10 cellular contexts compared by ENCODE assay signal in the genomic region with DNA sequence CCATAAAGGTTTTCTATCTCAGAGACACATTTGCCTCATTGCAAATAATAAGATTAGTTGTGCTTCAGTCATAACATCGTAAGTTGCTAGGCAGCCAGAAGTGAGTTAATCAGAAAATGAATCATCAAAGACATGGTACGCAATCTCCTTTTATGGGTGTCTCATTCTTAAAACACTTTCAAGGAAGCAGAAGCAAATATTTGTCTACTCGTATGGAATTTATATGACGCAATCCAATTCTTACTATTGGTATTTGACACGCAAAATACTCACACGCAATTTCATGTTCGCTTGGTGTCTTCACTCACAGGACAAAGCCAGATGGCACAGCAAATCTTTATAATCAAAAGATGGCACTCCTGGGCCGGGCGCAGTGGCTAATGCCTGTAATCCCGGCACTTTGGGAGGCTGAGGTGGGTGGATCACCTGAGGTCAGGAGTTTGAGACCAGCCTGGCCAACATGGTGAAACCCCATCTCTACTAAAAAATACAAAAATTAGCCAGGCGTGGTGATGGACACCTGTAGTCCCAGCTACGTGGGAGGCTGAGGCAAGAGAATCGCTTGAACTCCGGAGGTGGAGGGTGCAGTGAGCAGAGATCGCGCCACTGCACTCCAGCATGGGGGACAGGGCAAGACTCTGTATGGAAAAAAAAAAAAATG. TPM values are rescaled to one million over a fixed set of nuclear protein-coding genes. Genes with fewer than 3 reads are reported as not detected.
DNase-seq lines count a peak whose midpoint lies in the region; ATAC-seq and TF ChIP-seq lines count a peak whose summit lies in the region.
"Had no signal": no experiment of that assay in that cellular context is flagged by ENCODE, and none has a peak within 500 bp of the region (broad histone marks: within the 10 kb centered on the region; RNA-seq: fewer than 3 reads in every experiment).

No MANE protein-coding gene starts in this region.

- peaks cover 18% of the 10 kb centered on the region for H3K4me1 ChIP-seq in hepatocyte (ENCODE audit: insufficient read depth)

- H4K20me1 ChIP-seq in hepatocyte (ENCODE audit: insufficient read depth, poor library complexity, severe bottlenecking) = no peaks in the 10 kb centered on the region

- no peaks in the 10 kb centered on the region for H3K27me3 ChIP-seq in hepatocyte
- H3K27me3 ChIP-seq: heart left ventricle had no signal

- no peaks in the 10 kb centered on the region for H3K9me2 ChIP-seq in hepatocyte (replicated peaks; ENCODE audit: insufficient read depth)

- no peaks in the 10 kb centered on the region for H3K36me3 ChIP-seq in hepatocyte (replicated peaks; ENCODE audit: insufficient read depth, low read depth)
- H3K36me3 ChIP-seq: heart left ventricle had no signal

- no peak overlapping the region for H2AFZ ChIP-seq in hepatocyte

- H3K9me3 ChIP-seq in hepatocyte (ENCODE audit: low read depth) = no peaks in the 10 kb centered on the region
- H3K9me3 ChIP-seq: heart left ventricle had no signal

- peak; percentile 99 for DNase-seq in AG10803 (ENCODE audit: low read depth)
- DNase-seq in HPDE6-E6E7 (ENCODE audit: extremely low spot score) = peak; percentile 81
- peak; percentile 32 to 47 for DNase-seq in activated CD4-positive, alpha-beta T cell treated with anti-CD3 and anti-CD28 coated beads, Interleukin-2, amount 50 U/mL, for 48 hours
- peak; percentile 81 for DNase-seq in hepatocyte (ENCODE audit: low spot score)
- DNase-seq: heart left ventricle had no signal

- TF ChIP-seq CTCF in AG10803 (conservative IDR thresholded peaks at IDR 0.05; ENCODE audit: low read length) (no peak), hepatocyte (IDR thresholded peaks at IDR 0.05; ENCODE audit: poor library complexity) (no peak)

- peaks cover 16% of the 10 kb centered on the region for H3K79me2 ChIP-seq in hepatocyte

- WGBS in hepatocyte (ENCODE audit: low lambda C conversion rate, missing lambda C conversion rate) = 72% methylated on average over 16 of the region's 16 CpGs

- peak overlapping the region; percentile 92 for H3K27ac ChIP-seq in hepatocyte
- H3K27ac ChIP-seq: heart left ventricle had no signal

- no peak overlapping the region for H3K4me2 ChIP-seq in hepatocyte

- no peak overlapping the region for H3K4me3 ChIP-seq in AG10803 (ENCODE audit: low read length)
- H3K4me3 ChIP-seq in hepatocyte = no peak overlapping the region
- H3K4me3 ChIP-seq: heart left ventricle had no signal

- ATAC-seq in GM21576 (IDR thresholded peaks at IDR 0.05; ENCODE audit: unreplicated experiment) = no peak
- no peak for ATAC-seq in GM21723 (IDR thresholded peaks at IDR 0.05; ENCODE audit: unreplicated experiment)
- ATAC-seq in HG02610 (IDR thresholded peaks at IDR 0.05; ENCODE audit: unreplicated experiment) = no peak
- no peak for ATAC-seq in GM19452 (IDR thresholded peaks at IDR 0.05; ENCODE audit: unreplicated experiment)
- ATAC-seq: sciatic nerve had no signal

RNA-seq across cellular contexts. Expression of gene HLCS, which starts 56.4 kb away (rescaled TPM):
- total RNA-seq in hepatocyte = 16.7 and 30.4 TPM in 2 replicates
- polyA plus RNA-seq in hepatocyte = 9.2 and 10.6 TPM in 2 replicates

Comparison
In these comparisons a context has a peak if more than half of its experiments do, and no peak if none do; other contexts are left out.
1. DNase-seq: peak in every context shown above with its lines; median percentile 99 in AG10803; 81 in HPDE6-E6E7; 81 in hepatocyte; 40 in activated CD4-positive, alpha-beta T cell treated with anti-CD3 and anti-CD28 coated beads, Interleukin-2, amount 50 U/mL, for 48 hours.